In the genomic region with DNA sequence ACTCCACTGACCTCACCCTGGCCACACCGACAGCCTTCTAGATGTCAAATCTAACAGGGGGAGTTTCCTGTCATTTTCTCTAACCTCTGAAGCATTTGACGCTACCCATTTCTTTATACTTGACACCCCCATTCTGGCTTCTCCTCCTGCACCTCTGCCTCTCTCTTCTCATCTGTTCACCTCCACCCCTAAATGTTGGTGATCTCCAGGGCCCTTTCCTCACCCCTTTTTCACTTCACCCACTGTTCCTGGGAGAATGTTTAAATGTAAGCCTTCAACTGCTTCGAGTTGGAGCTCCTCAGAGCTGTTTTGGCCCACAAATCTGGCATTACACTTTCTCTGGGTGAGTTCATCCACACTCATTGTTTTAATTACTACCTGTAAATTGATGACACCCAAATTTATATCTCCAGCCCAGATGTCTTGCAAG, we compare ENCODE assay signal across 8 cellular contexts. TPM values are rescaled to one million over a fixed set of nuclear protein-coding genes. Genes with fewer than 3 reads are reported as not detected.
DNase-seq lines count a peak whose midpoint lies in the region; ATAC-seq and TF ChIP-seq lines count a peak whose summit lies in the region.

No MANE protein-coding gene starts in this region.

- intact Hi-C loops in activated naive CD4-positive, alpha-beta T cell treated with anti-CD3 and anti-CD28 coated beads for 36 hours (cut with micrococcal nuclease), result loop anchor here (1.0 to 10.0 kb wide), 12 partner anchors 24 to 951 kb away; partner anchors contain the start of genes EMC9, IRF9, MDP1 and PABPN1
- intact Hi-C loops in right lobe of liver (cut with DNase I), result no loop called here

- H3K27ac ChIP-seq in right lobe of liver (peak overlapping the region; percentile 89 to 97 (median 89)), tibial nerve (peak overlapping the region; percentile 88 to 99 (median 99))

- ATAC-seq in right lobe of liver, result no peak

- H3K9me3 ChIP-seq in right lobe of liver, result no peaks in the 10 kb centered on the region
- H3K9me3 ChIP-seq in tibial nerve, result no peaks in the 10 kb centered on the region

- DNase-seq in activated naive CD4-positive, alpha-beta T cell treated with anti-CD3 and anti-CD28 coated beads for 36 hours, result no peak
- DNase-seq in activated naive CD4-positive, alpha-beta T cell treated with Interleukin-2 at 50 U/mL for 16 hours, result no peak
- no peak for DNase-seq in astrocyte of the spinal cord (ENCODE audit: low read depth, low spot score)
- no peak for DNase-seq in right lobe of liver
- DNase-seq in tibial nerve (ENCODE audit: low spot score in 2 of 2), result no peak
- no peak for DNase-seq in GM13976 (ENCODE audit: low spot score)
- no peak for DNase-seq in kidney glomerular epithelial cell (lab: John Stamatoyannopoulos, UW)
- DNase-seq in NCI-H446 (lab: John Stamatoyannopoulos, UW), result no peak

- CTCF ChIA-PET in activated naive CD4-positive, alpha-beta T cell treated with anti-CD3 and anti-CD28 coated beads for 36 hours (lab: Charles Lee), result interaction anchor here (0.7 to 4.8 kb wide), 14 partner anchors 9 to 90 kb away, joined by 3 to 43 read pairs (median 6); partner anchors contain the start of genes CIDEB and TINF2

- TF ChIP-seq CTCF in astrocyte of the spinal cord (IDR thresholded peaks at IDR 0.05; ENCODE audit: low read depth, low read length) (no peak), right lobe of liver (IDR thresholded peaks at IDR 0.05) (no peak), tibial nerve (IDR thresholded peaks at IDR 0.05) (no peak), GM13976 (IDR thresholded peaks at IDR 0.05; ENCODE audit: borderline replicate concordance, control extremely low read depth, extremely low read depth, insufficient read depth, missing control alignments) (no peak)

- H3K4me3 Mint-ChIP-seq in activated naive CD4-positive, alpha-beta T cell treated with anti-CD3 and anti-CD28 coated beads for 36 hours, result peak overlapping the region; percentile 78

- no peak for TF ChIP-seq EP300 in tibial nerve (IDR thresholded peaks at IDR 0.05)

- peaks cover 0 to 16% (median 4%) of the 10 kb centered on the region in 4 donors for H3K36me3 ChIP-seq in right lobe of liver
- peaks cover 0 to 34% (median 4%) of the 10 kb centered on the region in 3 donors for H3K36me3 ChIP-seq in tibial nerve

- 9% methylated on average over 2 of the region's 3 CpGs for WGBS in right lobe of liver (ENCODE audit: insufficient coverage, low coverage, low lambda C conversion rate, missing lambda C conversion rate)
- WGBS in tibial nerve, 2 donors, result 23 to 26% methylated on average over 3 of the region's 3 CpGs

- no peak for TF ChIP-seq POLR2A in right lobe of liver (IDR thresholded peaks at IDR 0.05)
- TF ChIP-seq POLR2A in tibial nerve (IDR thresholded peaks at IDR 0.05), result no peak

- H3K27ac Mint-ChIP-seq in activated naive CD4-positive, alpha-beta T cell treated with anti-CD3 and anti-CD28 coated beads for 36 hours, result peak overlapping the region; percentile 95

- peaks cover 47% of the 10 kb centered on the region for H3K4me1 Mint-ChIP-seq in activated naive CD4-positive, alpha-beta T cell treated with anti-CD3 and anti-CD28 coated beads for 36 hours (ENCODE audit: low read depth)

- H3K4me3 ChIP-seq in astrocyte of the spinal cord (ENCODE audit: low read depth, low read length) (peak overlapping the region; percentile 93), right lobe of liver (peak overlapping the region; percentile 81 to 87 (median 86)), tibial nerve (peak overlapping the region; percentile 77 to 99 (median 95))

- H3K9me3 Mint-ChIP-seq in activated naive CD4-positive, alpha-beta T cell treated with anti-CD3 and anti-CD28 coated beads for 36 hours, result no peaks in the 10 kb centered on the region

- H3K27me3 ChIP-seq in right lobe of liver (no peaks in the 10 kb centered on the region), tibial nerve (no peaks in the 10 kb centered on the region)

- H3K4me1 ChIP-seq in right lobe of liver, result peaks cover 0 to 13% (median 1%) of the 10 kb centered on the region in 4 donors
- H3K4me1 ChIP-seq in tibial nerve, result peaks cover 0 to 24% (median 8%) of the 10 kb centered on the region in 4 donors

- H3K36me3 Mint-ChIP-seq in activated naive CD4-positive, alpha-beta T cell treated with anti-CD3 and anti-CD28 coated beads for 36 hours (ENCODE audit: low read depth), result peaks cover 11% of the 10 kb centered on the region

- in situ Hi-C loops in astrocyte of the spinal cord (cut with HindIII; ENCODE audit: low sequenced_read_pairs), result no loop called here
- in situ Hi-C loops in GM13976 (cut with MboI; ENCODE audit: low sequenced_read_pairs, unreplicated experiment), result no loop called here

- H3K27me3 Mint-ChIP-seq in activated naive CD4-positive, alpha-beta T cell treated with anti-CD3 and anti-CD28 coated beads for 36 hours (ENCODE audit: low read depth), result no peaks in the 10 kb centered on the region

RNA-seq across cellular contexts. Expression of gene RABGGTA, which starts 0.5 kb away (rescaled TPM):
- total RNA-seq in activated naive CD4-positive, alpha-beta T cell treated with anti-CD3 and anti-CD28 coated beads for 36 hours, result 10 to 100 TPM; 74.9 to 76.2 TPM
- total RNA-seq in right lobe of liver, result 10 to 100 TPM; 11.5 to 28.3 (median 15.2) TPM
- total RNA-seq in tibial nerve, result 10 to 100 TPM; 36.5 to 68.4 (median 42.9) TPM

RNA-seq across cellular contexts. Expression of gene TGM1, which starts 8.9 kb away (rescaled TPM):
- 10 to 100 TPM; 13.5 to 13.8 TPM for total RNA-seq in activated naive CD4-positive, alpha-beta T cell treated with anti-CD3 and anti-CD28 coated beads for 36 hours
- total RNA-seq in right lobe of liver (1 to 10 TPM in 2 of 6 experiments, under 1 TPM in 4; 0.37 to 1.9 (median 0.77) TPM), tibial nerve (10 to 100 TPM; 13.5 to 53.5 (median 19.4) TPM)

RNA-seq across cellular contexts. Expression of gene DHRS1, which starts 27.7 kb away (rescaled TPM):
- 10 to 100 TPM; 11.8 to 13.8 TPM for total RNA-seq in activated naive CD4-positive, alpha-beta T cell treated with anti-CD3 and anti-CD28 coated beads for 36 hours
- 10 to 100 TPM; 49.1 to 89.3 (median 60.1) TPM for total RNA-seq in right lobe of liver
- total RNA-seq in tibial nerve, result 10 to 100 TPM; 15.7 to 43.5 (median 22.6) TPM

RNA-seq across cellular contexts. Expression of gene NOP9, which starts 27.8 kb away (rescaled TPM):
- total RNA-seq in activated naive CD4-positive, alpha-beta T cell treated with anti-CD3 and anti-CD28 coated beads for 36 hours, result 10 to 100 TPM; 24.8 to 26.4 TPM
- 10 to 100 TPM in 4 of 6 experiments, 1 to 10 TPM in 2; 8.2 to 15.3 (median 11.4) TPM for total RNA-seq in right lobe of liver
- total RNA-seq in tibial nerve, result 10 to 100 TPM; 17.0 to 24.9 (median 20.4) TPM

RNA-seq across cellular contexts. Expression of gene TINF2, which starts 29.4 kb away (rescaled TPM):
- total RNA-seq in activated naive CD4-positive, alpha-beta T cell treated with anti-CD3 and anti-CD28 coated beads for 36 hours, result 100 to 1,000 TPM; 117 to 128 TPM
- total RNA-seq in right lobe of liver, result 10 to 100 TPM; 13.4 to 28.1 (median 24.1) TPM
- 10 to 100 TPM; 53.9 to 66.4 (median 60.8) TPM for total RNA-seq in tibial nerve

Comparison
In these comparisons a context has a peak if more than half of its experiments do, and no peak if none do; other contexts are left out.
1. RNA of gene TGM1, which starts 8.9 kb away (total RNA-seq): 13.5 to 53.5 TPM in tibial nerve and 13.5 to 13.8 TPM in activated naive CD4-positive, alpha-beta T cell treated with anti-CD3 and anti-CD28 coated beads for 36 hours; 0.37 to 1.9 TPM in right lobe of liver; every median in the first group is over 4 times any median in the second.
2. Peak in every context shown above with its lines, with median percentiles within 50 percentile points of each other: H3K4me3 ChIP-seq.